In genomic region chr1:44799770-44800584, GRCh38 we compare ENCODE assay signal across 8 cellular contexts. TPM values are rescaled to one million over a fixed set of nuclear protein-coding genes. Genes with fewer than 3 reads are reported as not detected.
DNase-seq lines count a peak whose midpoint lies in the region; ATAC-seq and TF ChIP-seq lines count a peak whose summit lies in the region.

TSS of gene PLK3 (plus strand) at chr1:44800377. CDS start at chr1:44800464, 87 bp downstream.

- H2AFZ ChIP-seq in SK-N-SH (ENCODE audit: low read depth) = peak within 1 kb of the TSS; percentile 86

- H3K4me2 ChIP-seq in SK-N-SH = peak within 1 kb of the TSS; percentile 98

- ATAC-seq in HG02588 (IDR thresholded peaks at IDR 0.05; ENCODE audit: unreplicated experiment) = peak; percentile 78

- H3K4me3 ChIP-seq in SK-N-SH (ENCODE audit: low read depth in 2 of 2, low read length in 1 of 2) = peak within 1 kb of the TSS; percentile 87 to 96

- peak within 1 kb of the TSS; percentile 98 for H3K9ac ChIP-seq in SK-N-SH

- peaks cover 27 to 31% of the 10 kb centered on the region in 2 experiments for H3K36me3 ChIP-seq in SK-N-SH (replicated peaks in 1 of 2; ENCODE audit: control insufficient read depth in 1 of 2, insufficient read depth in 2 of 2, low read length in 1 of 2)

- peak; percentile 99 for DNase-seq in GM10266 (ENCODE audit: extremely low spot score)
- DNase-seq in NCI-H1048 (lab: John Stamatoyannopoulos, UW) = peak; percentile 85
- peak; percentile 97 for DNase-seq in SK-N-SH
- DNase-seq in activated naive CD4-positive, alpha-beta T cell treated with anti-CD3 and anti-CD28 coated beads, Interleukin-2, amount 50 U/mL, for 16 hours = peak; percentile 98
- peak; percentile 98 for DNase-seq in germinal center (ENCODE audit: low spot score)
- DNase-seq in nucleus accumbens (lab: John Stamatoyannopoulos, UW) = peak; percentile 85 to 100 (median 98)

- peaks cover 16 to 20% of the 10 kb centered on the region in 2 experiments; a peak in 2 of 4 replicates for H3K4me1 ChIP-seq in SK-N-SH (ENCODE audit: control insufficient read depth in 1 of 2, insufficient read depth in 2 of 2, low read depth in 1 of 2, low read length in 1 of 2)

- H3K27me3 ChIP-seq in SK-N-SH (ENCODE audit: insufficient read depth) = no peaks in the 10 kb centered on the region

- CTCF ChIA-PET in SK-N-SH (lab: Yijun Ruan, JAX) = interaction anchor here (0.6 to 1.9 kb wide), 15 partner anchors 9 to 503 kb away, joined by 3 to 11 read pairs (median 4); partner anchors contain the start of genes EIF2B3, RNU5D-1 and RPS8

- peaks cover 32% of the 10 kb centered on the region for H4K20me1 ChIP-seq in SK-N-SH (ENCODE audit: insufficient read depth)

- POLR2A ChIA-PET in SK-N-SH (lab: Yijun Ruan, JAX) = interaction anchor here (0.6 to 2.3 kb wide), 13 partner anchors 9 to 825 kb away, joined by 3 to 29 read pairs (median 4); partner anchors contain the start of genes ATP6V0B, BEST4, BTBD19 and EIF2B3

- peak; percentile 72 for TF ChIP-seq RAD21 in SK-N-SH (IDR thresholded peaks at IDR 0.05; ENCODE audit: low read length)

- peaks cover 20% of the 10 kb centered on the region for H3F3A ChIP-seq in SK-N-SH (replicated peaks; ENCODE audit: insufficient read depth)

- TF ChIP-seq CTCF in GM10266 (IDR thresholded peaks at IDR 0.05; ENCODE audit: control insufficient read depth, insufficient read depth, low read depth, missing control alignments) (peak; percentile 97), SK-N-SH (IDR thresholded peaks at IDR 0.05) (peak; percentile 86)

- 0% methylated on average over 27 of the region's 79 CpGs for WGBS in SK-N-SH (ENCODE audit: low lambda C conversion rate)

- H3K9me3 ChIP-seq in SK-N-SH = no peaks in the 10 kb centered on the region

- peak in 1 of 2 experiments; percentile 30; a peak in 1 of 4 replicates for TF ChIP-seq EP300 in SK-N-SH (IDR thresholded peaks at IDR 0.05; ENCODE audit: borderline replicate concordance in 1 of 2, low read depth in 1 of 2, low read length in 1 of 2)

- H3K79me2 ChIP-seq in SK-N-SH (ENCODE audit: insufficient read depth) = peaks cover 47% of the 10 kb centered on the region

- H3K27ac ChIP-seq in SK-N-SH (ENCODE audit: low read depth in 2 of 2, low read length in 1 of 2) (peak within 1 kb of the TSS; percentile 97 to 100), temporal lobe (ENCODE audit: low read depth, low read length) (peak within 1 kb of the TSS; percentile 80)

- H3K9me2 ChIP-seq in SK-N-SH = no peaks in the 10 kb centered on the region

TF ChIP-seq in SK-N-SH, 30 proteins besides CTCF, POLR2A, EP300 and RAD21 (continues in another document):
- TF ChIP-seq MXI1 (IDR thresholded peaks at IDR 0.05; ENCODE audit: low read depth, low read length) (peak; percentile 89), POLR2AphosphoS5 (IDR thresholded peaks at IDR 0.05; ENCODE audit: low read depth, low read length) (peak; percentile 97), NFIC (IDR thresholded peaks at IDR 0.05; ENCODE audit: borderline replicate concordance) (peak; percentile 25; the same call in 1 of the 2 replicates), USF1 (IDR thresholded peaks at IDR 0.05; ENCODE audit: borderline replicate concordance, low read depth) (no peak), GATA2 (CRISPR knock-in tag; IDR thresholded peaks at IDR 0.05) (no peak), SIN3A (IDR thresholded peaks at IDR 0.05; ENCODE audit: borderline replicate concordance, low read depth, low read length) (peak; percentile 92; the same call in 1 of the 2 replicates), JUND (IDR thresholded peaks at IDR 0.05) (no peak), ZBTB33 (IDR thresholded peaks at IDR 0.05; ENCODE audit: borderline replicate concordance, low read depth) (no peak), TCF12 (IDR thresholded peaks at IDR 0.05) (no peak; the same call in none of the 2 replicates), RXRA (IDR thresholded peaks at IDR 0.05; ENCODE audit: borderline replicate concordance, low read depth) (no peak), FOXM1 (IDR thresholded peaks at IDR 0.05; ENCODE audit: low read depth) (no peak), TAF1 (IDR thresholded peaks at IDR 0.05; ENCODE audit: borderline replicate concordance, low read depth, low read length) (peak; percentile 89), PBX3 (IDR thresholded peaks at IDR 0.05) (peak; percentile 69; the same call in 1 of the 2 replicates), REST (IDR thresholded peaks at IDR 0.05; ENCODE audit: low read depth, low read length) (no peak), RFX5 (IDR thresholded peaks at IDR 0.05; ENCODE audit: low read length) (peak; percentile 25; the same call in 1 of the 2 replicates), TEAD4 (IDR thresholded peaks at IDR 0.05; ENCODE audit: borderline replicate concordance, insufficient read depth) (peak; percentile 3; the same call in 1 of the 2 replicates), SMC3 (IDR thresholded peaks at IDR 0.05; ENCODE audit: low read depth, low read length) (peak; percentile 67; the same call in 1 of the 2 replicates), ELF1 (IDR thresholded peaks at IDR 0.05) (no peak), RCOR1 (IDR thresholded peaks at IDR 0.05; ENCODE audit: low read length) (peak; percentile 63; the same call in 1 of the 2 replicates), NRF1 (IDR thresholded peaks at IDR 0.05; ENCODE audit: low read depth, low read length) (0 out of 2 replicates have a peak, but pooled peaks have one; percentile 21), FOXJ3 (CRISPR knock-in tag; IDR thresholded peaks at IDR 0.05) (no peak), MEF2A (IDR thresholded peaks at IDR 0.05; ENCODE audit: borderline replicate concordance, low read depth) (no peak), GABPA (IDR thresholded peaks at IDR 0.05; ENCODE audit: low read depth) (no peak)

RNA-seq across cellular contexts. Expression of gene PLK3, which starts in this region (rescaled TPM):
- polyA plus RNA-seq in SK-N-SH (2012; rRNA removed) = 68.3 and 82.8 TPM in 2 replicates
- polyA plus RNA-seq in SK-N-SH (2012; cell fraction: cytosol; rRNA removed) = 26.5 and 37.1 TPM in 2 replicates
- 295 and 317 TPM in 2 replicates for polyA plus RNA-seq in SK-N-SH (2012; cell fraction: nucleus; rRNA removed)
- 9.1 TPM for total RNA-seq in temporal lobe

Comparison
In these comparisons a context has a peak if more than half of its experiments do, and no peak if none do; other contexts are left out.
1. Peak in every context shown above with its lines: DNase-seq, ATAC-seq, H3K4me3 ChIP-seq and H3K27ac ChIP-seq.